In genomic region chr21:26124896-26125295, GRCh38 we compare ENCODE assay signal across 11 cellular contexts. TPM values are rescaled to one million over a fixed set of nuclear protein-coding genes. Genes with fewer than 3 reads are reported as not detected.
DNase-seq lines count a peak whose midpoint lies in the region; ATAC-seq and TF ChIP-seq lines count a peak whose summit lies in the region.
"Had no signal": no experiment of that assay in that cellular context is flagged by ENCODE, and none has a peak within 500 bp of the region (broad histone marks: within the 10 kb centered on the region; RNA-seq: fewer than 3 reads in every experiment).

No MANE protein-coding gene starts in this region.

- H3K36me3 ChIP-seq in right lobe of liver (no peaks in the 10 kb centered on the region), spleen (no peaks in the 10 kb centered on the region)

- H3K4me3 ChIP-seq in coronary artery, result peak overlapping the region; percentile 39
- no peak overlapping the region for H3K4me3 ChIP-seq in right lobe of liver
- H3K4me3 ChIP-seq in spleen, result no peak overlapping the region

- TF ChIP-seq CTCF in RWPE1 (conservative IDR thresholded peaks at IDR 0.05; ENCODE audit: low read depth) (no peak), coronary artery (IDR thresholded peaks at IDR 0.05) (no peak), right lobe of liver (IDR thresholded peaks at IDR 0.05) (no peak), spleen (IDR thresholded peaks at IDR 0.05 in 8 of 11, conservative IDR thresholded peaks at IDR 0.05 in 3 of 11) (no peak)

- WGBS in right lobe of liver (ENCODE audit: insufficient coverage, low coverage, low lambda C conversion rate, missing lambda C conversion rate), result 52% methylated on average over 7 of the region's 7 CpGs
- WGBS in spleen, 5 donors, result 72 to 83% (median 75%) methylated on average over 7 of the region's 7 CpGs

- no peak for DNase-seq in RWPE1 (ENCODE audit: low spot score)
- no peak for DNase-seq in coronary artery (ENCODE audit: low spot score)
- DNase-seq in right lobe of liver, result no peak
- DNase-seq in spleen, result no peak
- no peak for DNase-seq in T1000 (lab: John Stamatoyannopoulos, UW)
- no peak for DNase-seq in stimulated activated CD4-positive, alpha-beta T cell treated with anti-CD3 and anti-CD28 coated beads, Interleukin-4, amount 100 ng/mL, for 24 hours
- DNase-seq: activated T-cell treated with anti-CD3 and anti-CD28 coated beads, Interleukin-2, amount 50 U/mL, for 48 hours; CD8-positive, alpha-beta T cell; NCI-H1436 treated with DMSO at 0.1 percent for 48 hours had no signal

- POLR2A ChIA-PET in RWPE1 (lab: Yijun Ruan, JAX; ENCODE audit: low non-redundant PET), result no interaction called here

- intact Hi-C loops in right lobe of liver (cut with DNase I), result no loop called here
- intact Hi-C loops in spleen (cut with DNase I; ENCODE audit: low total_unique reads), result no loop called here

- TF ChIP-seq POLR2A in right lobe of liver (IDR thresholded peaks at IDR 0.05) (no peak), spleen (IDR thresholded peaks at IDR 0.05) (no peak)

- H3K27ac ChIP-seq in RWPE1, result peak overlapping the region; percentile 72
- peak overlapping the region in 1 of 2 donors; percentile 19 for H3K27ac ChIP-seq in coronary artery
- peak overlapping the region in 1 of 3 donors; percentile 47 for H3K27ac ChIP-seq in right lobe of liver
- peak overlapping the region in 5 of 8 donors; percentile 7 to 64 (median 16) for H3K27ac ChIP-seq in spleen

- H3K4me1 ChIP-seq in right lobe of liver (peaks cover 0 to 37% (median 15%) of the 10 kb centered on the region in 4 donors), spleen (peaks cover 0 to 60% (median 17%) of the 10 kb centered on the region in 6 donors)

- ATAC-seq in right lobe of liver (peak; percentile 44 to 54 (median 50)), GM21360 (IDR thresholded peaks at IDR 0.05; ENCODE audit: unreplicated experiment) (no peak), HG02981 (IDR thresholded peaks at IDR 0.05; ENCODE audit: unreplicated experiment) (no peak)
- ATAC-seq: CD8-positive, alpha-beta T cell had no signal

- no peaks in the 10 kb centered on the region for H3K9me3 ChIP-seq in right lobe of liver
- no peaks in the 10 kb centered on the region for H3K9me3 ChIP-seq in spleen

- H3K27me3 ChIP-seq in right lobe of liver (no peaks in the 10 kb centered on the region), spleen (replicated peaks in 1 of 7) (no peaks in the 10 kb centered on the region)

- CTCF ChIA-PET in RWPE1 (lab: Yijun Ruan, JAX), result interaction anchor here (0.7 kb wide), 1 partner anchor 91 kb away, joined by 4 read pairs; no protein-coding TSS in a partner anchor

RNA-seq across cellular contexts. Expression of gene APP, which starts 45.7 kb away (rescaled TPM):
- total RNA-seq in right lobe of liver, result 100 to 1,000 TPM; 127 to 262 (median 208) TPM
- total RNA-seq in spleen, result 100 to 1,000 TPM; 202 to 398 (median 328) TPM
- polyA plus RNA-seq in spleen, result 10 to 100 TPM; 25.3 to 46.5 (median 43.1) TPM

Comparison
In these comparisons a context has a peak if more than half of its experiments do, and no peak if none do; other contexts are left out.
1. ATAC-seq: peak in right lobe of liver (4 of 4); none in GM21360 (single experiment) and HG02981 (single experiment).